ENCODE assay signal across 1 cellular context in genomic region chr14:99605299-99605961, GRCh38.
A peak's percentile ranks its signal among the peaks of the same experiment; 100 is the strongest.
TF ChIP-seq lines count a peak whose summit lies in the region.

No MANE protein-coding gene starts in this region.

TF ChIP-seq in HepG2, 621 proteins besides CTCF, POLR2A, EP300 and RAD21 (continued from another document):
- TF ChIP-seq PBX2 (CRISPR knock-in tag; IDR thresholded peaks at IDR 0.05) (no peak), KDM3A (CRISPR knock-in tag; IDR thresholded peaks at IDR 0.05; ENCODE audit: low read depth) (no peak), ZNF343 (CRISPR knock-in tag; IDR thresholded peaks at IDR 0.05) (no peak), ZNF891 (CRISPR knock-in tag; IDR thresholded peaks at IDR 0.05) (0 out of 2 replicates have a peak, but pooled peaks have one; percentile 13), ZNF775 (CRISPR knock-in tag; IDR thresholded peaks at IDR 0.05; ENCODE audit: borderline replicate concordance) (no peak), ZNF841 (CRISPR knock-in tag; IDR thresholded peaks at IDR 0.05; ENCODE audit: borderline replicate concordance) (no peak), ZNF770 (CRISPR knock-in tag; IDR thresholded peaks at IDR 0.05) (no peak), REST (IDR thresholded peaks at IDR 0.05; ENCODE audit: borderline replicate concordance in 1 of 2, low read depth in 1 of 2, low read length in 2 of 2) (no peak), ZBTB3 (CRISPR knock-in tag; IDR thresholded peaks at IDR 0.05; ENCODE audit: borderline replicate concordance, low read depth) (no peak), YEATS2 (CRISPR knock-in tag; IDR thresholded peaks at IDR 0.05; ENCODE audit: borderline replicate concordance) (no peak), ZFP36L2 (CRISPR knock-in tag; IDR thresholded peaks at IDR 0.05) (no peak), SIX1 (CRISPR knock-in tag; IDR thresholded peaks at IDR 0.05; ENCODE audit: borderline replicate concordance) (no peak), CENPBD1 (CRISPR knock-in tag; IDR thresholded peaks at IDR 0.05; ENCODE audit: borderline replicate concordance, low read depth) (no peak), ZNF546 (CRISPR knock-in tag; conservative IDR thresholded peaks at IDR 0.05) (no peak), HMGA1 (CRISPR knock-in tag; conservative IDR thresholded peaks at IDR 0.05) (no peak), ZNF557 (CRISPR knock-in tag; IDR thresholded peaks at IDR 0.05) (no peak), ZNF460 (CRISPR knock-in tag; IDR thresholded peaks at IDR 0.05; ENCODE audit: borderline replicate concordance) (no peak), ZNF549 (CRISPR knock-in tag; IDR thresholded peaks at IDR 0.05) (no peak), ZBTB14 (CRISPR knock-in tag; IDR thresholded peaks at IDR 0.05) (peak; percentile 90), ASH2L (IDR thresholded peaks at IDR 0.05; ENCODE audit: insufficient read length, low read depth, low read length) (no peak), MLXIP (CRISPR knock-in tag; IDR thresholded peaks at IDR 0.05; ENCODE audit: borderline replicate concordance) (no peak), ZC3H13 (CRISPR knock-in tag; IDR thresholded peaks at IDR 0.05) (0 out of 2 replicates have a peak, but pooled peaks have one; percentile 39)
